ENCODE assay signal across 8 cellular contexts in genomic region chr3:47824541-47825473, GRCh38. TPM values are rescaled to one million over a fixed set of nuclear protein-coding genes. Genes with fewer than 3 reads are reported as not detected.
DNase-seq lines count a peak whose midpoint lies in the region; ATAC-seq and TF ChIP-seq lines count a peak whose summit lies in the region.

No MANE protein-coding gene starts in this region.

- intact Hi-C loops in activated CD4-positive, alpha-beta T cell treated with anti-CD3 and anti-CD28 coated beads for 36 hours (cut with DNase I, micrococcal nuclease): loop anchor here (1.0 to 2.0 kb wide), 7 partner anchors 22 to 312 kb away; partner anchors contain the start of genes DHX30 (in 2 of the 2), ELP6 (in 1 of the 2) and SMARCC1 (in 1 of the 2)
- intact Hi-C loops in colonic mucosa (cut with DNase I): no loop called here

- H3K36me3 Mint-ChIP-seq in activated CD4-positive, alpha-beta T cell treated with anti-CD3 and anti-CD28 coated beads for 36 hours (ENCODE audit: low read depth): peaks cover 50% of the 10 kb centered on the region

- no peaks in the 10 kb centered on the region for H3K27me3 Mint-ChIP-seq in activated CD4-positive, alpha-beta T cell treated with anti-CD3 and anti-CD28 coated beads for 36 hours

- CTCF ChIA-PET in activated CD4-positive, alpha-beta T cell treated with anti-CD3 and anti-CD28 coated beads for 36 hours (lab: Charles Lee): interaction anchor here (0.6 to 3.6 kb wide), 24 partner anchors 9 to 796 kb away, joined by 3 to 34 read pairs (median 4); partner anchors contain the start of gene DHX30

- peak; percentile 60 for ATAC-seq in GM18873 (IDR thresholded peaks at IDR 0.05; ENCODE audit: low FRiP score, unreplicated experiment)
- peak; percentile 88 for ATAC-seq in HG03135 (IDR thresholded peaks at IDR 0.05; ENCODE audit: unreplicated experiment)
- ATAC-seq in activated CD4-positive, alpha-beta T cell treated with anti-CD3 and anti-CD28 coated beads for 36 hours: peak; percentile 98
- ATAC-seq in left lobe of liver: peak; percentile 99

- H3K4me3 ChIP-seq in colonic mucosa: peak overlapping the region; percentile 99

- no peaks in the 10 kb centered on the region for H3K27me3 ChIP-seq in colonic mucosa

- peaks cover 8% of the 10 kb centered on the region for H3K4me1 ChIP-seq in colonic mucosa

- peak overlapping the region; percentile 95 to 96 for H3K9ac ChIP-seq in colonic mucosa (ENCODE audit: low read depth in 2 of 2, low read length in 2 of 2)

- peaks cover 36% of the 10 kb centered on the region for H3K4me1 Mint-ChIP-seq in activated CD4-positive, alpha-beta T cell treated with anti-CD3 and anti-CD28 coated beads for 36 hours

- DNase-seq in AG09319 (ENCODE audit: extremely low read depth, low read depth): peak; percentile 56
- peak; percentile 73 for DNase-seq in NCI-H345 (lab: John Stamatoyannopoulos, UW)
- peak; percentile 88 for DNase-seq in activated CD4-positive, alpha-beta T cell treated with anti-CD3 and anti-CD28 coated beads for 36 hours
- peak; percentile 74 for DNase-seq in colonic mucosa
- DNase-seq in left lobe of liver (ENCODE audit: low spot score): peak; percentile 85
- DNase-seq in stimulated activated CD4-positive, alpha-beta T cell treated with anti-CD3 and anti-CD28 coated beads, Interleukin-2, amount 100 ng/mL, for 4 hours (ENCODE audit: low read depth): peak; percentile 60

- TF ChIP-seq CTCF in AG09319 (IDR thresholded peaks at IDR 0.05; ENCODE audit: low read depth, low read length) (peak; percentile 45), colonic mucosa (IDR thresholded peaks at IDR 0.05) (peak; percentile 91)

- peak overlapping the region; percentile 49 for H3K27ac ChIP-seq in colonic mucosa

- POLR2A ChIA-PET in activated CD4-positive, alpha-beta T cell treated with anti-CD3 and anti-CD28 coated beads for 36 hours (lab: Charles Lee): interaction anchor here (0.6 to 1.3 kb wide), 4 partner anchors 10 to 1508 kb away, joined by 3 to 6 read pairs (median 4); no protein-coding TSS in a partner anchor

- H3K9me3 ChIP-seq in colonic mucosa: no peaks in the 10 kb centered on the region

- H3K27ac Mint-ChIP-seq in activated CD4-positive, alpha-beta T cell treated with anti-CD3 and anti-CD28 coated beads for 36 hours: peak overlapping the region; percentile 80

- H3K36me3 ChIP-seq in colonic mucosa: no peaks in the 10 kb centered on the region

- H3K4me3 Mint-ChIP-seq in activated CD4-positive, alpha-beta T cell treated with anti-CD3 and anti-CD28 coated beads for 36 hours: peak overlapping the region; percentile 90

- H3K9me3 Mint-ChIP-seq in activated CD4-positive, alpha-beta T cell treated with anti-CD3 and anti-CD28 coated beads for 36 hours (ENCODE audit: low read depth): no peaks in the 10 kb centered on the region

RNA-seq across cellular contexts. Expression of gene DHX30, which starts 21.9 kb away (rescaled TPM):
- total RNA-seq in activated CD4-positive, alpha-beta T cell treated with anti-CD3 and anti-CD28 coated beads for 36 hours: 10 to 100 TPM; 81.6 to 82.3 TPM
- total RNA-seq in colonic mucosa: 10 to 100 TPM; 33.8 to 72.8 TPM
- 27.8 TPM for total RNA-seq in left lobe of liver

RNA-seq across cellular contexts. Expression of gene SMARCC1, which starts 43.1 kb away (rescaled TPM):
- total RNA-seq in activated CD4-positive, alpha-beta T cell treated with anti-CD3 and anti-CD28 coated beads for 36 hours: 100 to 1,000 TPM; 129 to 130 TPM
- total RNA-seq in colonic mucosa (10 to 100 TPM; 72.6 to 90.2 TPM), left lobe of liver (23.8 TPM)

Comparison
In these comparisons a context has a peak if more than half of its experiments do, and no peak if none do; other contexts are left out.
1. Peak in every context shown above with its lines: DNase-seq, ATAC-seq, H3K4me3 ChIP-seq and H3K27ac ChIP-seq.